8 cellular contexts compared by ENCODE assay signal in genomic region chr1:33472349-33472980, GRCh38. TPM values are rescaled to one million over a fixed set of nuclear protein-coding genes. Genes with fewer than 3 reads are reported as not detected.
DNase-seq lines count a peak whose midpoint lies in the region; ATAC-seq and TF ChIP-seq lines count a peak whose summit lies in the region.

TSS of gene ZSCAN20 (plus strand) at chr1:33472645. CDS start at chr1:33479289, 6,644 bp downstream.

- H3K27ac ChIP-seq in duodenal mucosa (ENCODE audit: low read depth, low read length) (peak within 1 kb of the TSS; percentile 58), right lobe of liver (peak within 1 kb of the TSS in 1 of 3 donors; percentile 10)

- DNase-seq in CD1c-positive myeloid dendritic cell (ENCODE audit: extremely low spot score): peak; percentile 94
- peak; percentile 100 for DNase-seq in NCI-H82 (lab: John Stamatoyannopoulos, UW)
- DNase-seq in activated CD4-positive, alpha-beta memory T cell treated with anti-CD3 and anti-CD28 coated beads for 36 hours: peak; percentile 95
- DNase-seq in right lobe of liver: peak; percentile 96 to 98 (median 97)
- DNase-seq in stimulated activated CD4-positive, alpha-beta T cell treated with anti-CD3 and anti-CD28 coated beads, Interleukin-4, amount 100 ng/mL, for 24 hours: peak; percentile 92

- intact Hi-C loops in activated CD4-positive, alpha-beta memory T cell treated with anti-CD3 and anti-CD28 coated beads for 36 hours (cut with micrococcal nuclease): loop anchor here (1.0 to 5.0 kb wide), 5 partner anchors 41 to 374 kb away; partner anchors contain the start of gene PHC2
- intact Hi-C loops in right lobe of liver (cut with DNase I): no loop called here

- H3K27me3 ChIP-seq in duodenal mucosa (ENCODE audit: control insufficient read depth in 1 of 2, insufficient read depth in 2 of 2, low read length in 2 of 2) (no peaks in the 10 kb centered on the region), right lobe of liver (no peaks in the 10 kb centered on the region)

- POLR2A ChIA-PET in activated CD4-positive, alpha-beta memory T cell treated with anti-CD3 and anti-CD28 coated beads for 36 hours (lab: Charles Lee): interaction anchor here (1.2 kb wide), 1 partner anchor 123 kb away, joined by 4 read pairs; no protein-coding TSS in a partner anchor

- H3K9ac ChIP-seq in duodenal mucosa (ENCODE audit: low read depth in 1 of 2, low read length in 2 of 2): peak within 1 kb of the TSS; percentile 53 to 71

- no peak for TF ChIP-seq CTCF in right lobe of liver (IDR thresholded peaks at IDR 0.05)

- H3K9me3 Mint-ChIP-seq in activated CD4-positive, alpha-beta memory T cell treated with anti-CD3 and anti-CD28 coated beads for 36 hours: no peaks in the 10 kb centered on the region

- no peaks in the 10 kb centered on the region for H3K36me3 Mint-ChIP-seq in activated CD4-positive, alpha-beta memory T cell treated with anti-CD3 and anti-CD28 coated beads for 36 hours

- H3K36me3 ChIP-seq in duodenal mucosa (ENCODE audit: control insufficient read depth in 1 of 2, insufficient read depth in 2 of 2, low read length in 2 of 2): no peaks in the 10 kb centered on the region
- no peaks in the 10 kb centered on the region for H3K36me3 ChIP-seq in right lobe of liver

- H3K4me1 ChIP-seq in duodenal mucosa (ENCODE audit: control insufficient read depth in 1 of 2, insufficient read depth in 2 of 2, low read length in 2 of 2): peaks cover 35 to 38% of the 10 kb centered on the region in 2 donors
- H3K4me1 ChIP-seq in right lobe of liver: peaks cover 0 to 4% (median 0%) of the 10 kb centered on the region in 4 donors

- H3K4me3 ChIP-seq in duodenal mucosa (ENCODE audit: low read depth in 1 of 2, low read length in 2 of 2): peak within 1 kb of the TSS; percentile 79 to 83
- H3K4me3 ChIP-seq in right lobe of liver: peak within 1 kb of the TSS; percentile 36 to 55 (median 46)

- CTCF ChIA-PET in activated CD4-positive, alpha-beta memory T cell treated with anti-CD3 and anti-CD28 coated beads for 36 hours (lab: Charles Lee): interaction anchor here (1.1 to 8.2 kb wide), 9 partner anchors 8 to 596 kb away, joined by 4 to 97 read pairs (median 7); no protein-coding TSS in a partner anchor

- H3K27me3 Mint-ChIP-seq in activated CD4-positive, alpha-beta memory T cell treated with anti-CD3 and anti-CD28 coated beads for 36 hours: no peaks in the 10 kb centered on the region

- H3K4me3 Mint-ChIP-seq in activated CD4-positive, alpha-beta memory T cell treated with anti-CD3 and anti-CD28 coated beads for 36 hours: peak within 1 kb of the TSS; percentile 83

- peak; percentile 90 for ATAC-seq in GM19438 (IDR thresholded peaks at IDR 0.05; ENCODE audit: low read depth, unreplicated experiment)
- peak; percentile 95 for ATAC-seq in HG03571 (IDR thresholded peaks at IDR 0.05; ENCODE audit: unreplicated experiment)
- ATAC-seq in right lobe of liver: peak; percentile 95 to 97 (median 96)

- peak; percentile 22 for TF ChIP-seq POLR2A in right lobe of liver (IDR thresholded peaks at IDR 0.05)

- H3K4me1 Mint-ChIP-seq in activated CD4-positive, alpha-beta memory T cell treated with anti-CD3 and anti-CD28 coated beads for 36 hours (ENCODE audit: low read depth): peaks cover 27% of the 10 kb centered on the region

- H3K27ac Mint-ChIP-seq in activated CD4-positive, alpha-beta memory T cell treated with anti-CD3 and anti-CD28 coated beads for 36 hours: peak within 1 kb of the TSS; percentile 77

- H3K9me3 ChIP-seq in duodenal mucosa (ENCODE audit: control insufficient read depth in 1 of 2, low read length in 2 of 2) (no peaks in the 10 kb centered on the region), right lobe of liver (no peaks in the 10 kb centered on the region)

- WGBS in right lobe of liver (ENCODE audit: insufficient coverage, low coverage, low lambda C conversion rate, missing lambda C conversion rate): 1% methylated on average over 33 of the region's 37 CpGs

RNA-seq across cellular contexts. Expression of gene ZSCAN20, which starts in this region (rescaled TPM):
- 1 to 10 TPM; 3.8 to 4.1 TPM for total RNA-seq in activated CD4-positive, alpha-beta memory T cell treated with anti-CD3 and anti-CD28 coated beads for 36 hours
- 1 to 10 TPM in 4 of 6 experiments, under 1 TPM in 2; 0.81 to 2.7 (median 1.4) TPM for total RNA-seq in right lobe of liver
